ENCODE assay signal across 18 cellular contexts in the genomic region with DNA sequence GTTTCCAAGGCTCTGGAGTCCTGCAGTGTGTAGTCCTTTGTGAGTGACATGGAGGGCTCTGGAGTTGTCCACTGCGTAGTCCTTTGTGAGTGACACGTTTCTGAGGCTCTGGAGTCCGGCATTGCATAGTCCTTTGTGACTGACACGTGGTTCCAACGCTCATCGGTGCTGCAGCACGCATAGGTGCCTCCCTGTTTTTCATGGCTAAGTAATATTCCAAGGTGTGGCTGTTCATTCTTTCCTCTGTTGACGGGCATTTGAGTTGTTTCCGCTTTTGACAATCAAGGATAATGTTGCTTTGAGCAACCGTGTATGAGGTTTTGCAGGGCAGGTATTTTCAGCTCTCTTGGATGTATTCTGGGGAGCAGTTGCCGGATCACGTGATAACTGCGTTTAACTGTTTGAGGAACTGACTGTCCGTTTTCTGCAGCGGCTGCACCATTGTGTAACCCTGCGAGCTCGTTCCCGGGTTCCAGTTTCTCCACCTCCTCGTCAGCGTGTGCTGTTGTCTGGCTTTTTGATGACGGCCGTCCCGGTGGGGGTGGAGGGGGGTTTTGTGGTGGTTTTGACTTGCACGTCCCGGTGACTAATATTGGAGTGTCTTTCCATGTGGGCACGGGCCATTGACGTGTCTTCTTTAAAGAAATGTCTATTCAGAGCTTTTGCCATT. TPM values are rescaled to one million over a fixed set of nuclear protein-coding genes. Genes with fewer than 3 reads are reported as not detected.
DNase-seq lines count a peak whose midpoint lies in the region; ATAC-seq and TF ChIP-seq lines count a peak whose summit lies in the region.
"Had no signal": no experiment of that assay in that cellular context is flagged by ENCODE, and none has a peak within 500 bp of the region (broad histone marks: within the 10 kb centered on the region; RNA-seq: fewer than 3 reads in every experiment).

No MANE protein-coding gene starts in this region.

- no peak overlapping the region for H3K27ac ChIP-seq in right cardiac atrium (ENCODE audit: low read length)
- H3K27ac ChIP-seq in CD4-positive, alpha-beta T cell (ENCODE audit: low read depth, low read length) = no peak overlapping the region
- H3K27ac ChIP-seq: 22Rv1, SJSA1 had no signal

- no peak for TF ChIP-seq CTCF in glutamatergic neuron (IDR thresholded peaks at IDR 0.05; ENCODE audit: partially characterized antibody, unreplicated experiment)
- TF ChIP-seq CTCF in CD4-positive, alpha-beta T cell (IDR thresholded peaks at IDR 0.05) = no peak

- H3K4me3 ChIP-seq in right cardiac atrium (ENCODE audit: low read length) = no peak overlapping the region
- H3K4me3 ChIP-seq: SJSA1 had no signal

- DNase-seq in right cardiac atrium (peak in 2 of 3 donors; percentile 17 to 22), cardiac septum (ENCODE audit: low spot score) (no peak), RPMI7951 (ENCODE audit: low read depth) (peak; percentile 97), glutamatergic neuron (no peak), COLO829 (ENCODE audit: low spot score) (no peak)
- no peak for DNase-seq in CD4-positive, alpha-beta T cell
- no peak for DNase-seq in central memory CD4-positive, alpha-beta T cell
- DNase-seq: H7, KG1, NCI-H1417 treated with DMSO at 0.1 percent for 48 hours, NCI-H2029, NCI-H2171 treated with DMSO at 0.1 percent for 48 hours, NCI-H774, RPMI8226, SW 1271 had no signal

- H3K27me3 ChIP-seq in right cardiac atrium (ENCODE audit: control insufficient read depth, insufficient read depth) = no peaks in the 10 kb centered on the region
- H3K27me3 ChIP-seq in CD4-positive, alpha-beta T cell (ENCODE audit: control insufficient read depth, insufficient read depth, low read length) = no peaks in the 10 kb centered on the region
- H3K27me3 ChIP-seq: SJSA1 had no signal

- intact Hi-C loops in right cardiac atrium (cut with DNase I) (no loop called here), cardiac septum (cut with DNase I) (no loop called here)
- intact Hi-C loops in CD4-positive, alpha-beta T cell (cut with DNase I, micrococcal nuclease) = no loop called here

- ATAC-seq in right cardiac atrium (no peak), HG02970 (IDR thresholded peaks at IDR 0.05; ENCODE audit: low FRiP score, unreplicated experiment) (no peak)
- no peak for ATAC-seq in CD4-positive, alpha-beta T cell (ENCODE audit: poor library complexity)

- POLR2A ChIA-PET in CD4-positive, alpha-beta T cell (lab: Charles Lee) = no interaction called here

- H3K9me3 Mint-ChIP-seq in glutamatergic neuron (ENCODE audit: unreplicated experiment) = peaks cover 20% of the 10 kb centered on the region
- H3K9me3 Mint-ChIP-seq in CD4-positive, alpha-beta T cell = no peaks in the 10 kb centered on the region

- H3K4me3 Mint-ChIP-seq in glutamatergic neuron (ENCODE audit: unreplicated experiment) = no peak overlapping the region
- H3K4me3 Mint-ChIP-seq in CD4-positive, alpha-beta T cell = no peak overlapping the region

- no peaks in the 10 kb centered on the region for H3K9me3 ChIP-seq in right cardiac atrium (ENCODE audit: control insufficient read depth, low read length)
- no peaks in the 10 kb centered on the region for H3K9me3 ChIP-seq in CD4-positive, alpha-beta T cell (ENCODE audit: control insufficient read depth, low read length)

- peaks cover 14% of the 10 kb centered on the region for H3K4me1 Mint-ChIP-seq in glutamatergic neuron (ENCODE audit: low read depth, unreplicated experiment)
- H3K4me1 Mint-ChIP-seq in CD4-positive, alpha-beta T cell (ENCODE audit: low read depth) = no peaks in the 10 kb centered on the region

- WGBS in right cardiac atrium = 94% methylated on average over 27 of the region's 27 CpGs

- peaks cover 7% of the 10 kb centered on the region for H3K36me3 Mint-ChIP-seq in glutamatergic neuron (ENCODE audit: unreplicated experiment)
- H3K36me3 Mint-ChIP-seq in CD4-positive, alpha-beta T cell (ENCODE audit: low read depth) = no peaks in the 10 kb centered on the region

- CTCF ChIA-PET in CD4-positive, alpha-beta T cell (lab: Charles Lee) = no interaction called here

- peaks cover 3% of the 10 kb centered on the region for H3K4me1 ChIP-seq in right cardiac atrium (ENCODE audit: control insufficient read depth, insufficient read depth, low read length)

- peaks cover 31% of the 10 kb centered on the region for H3K27me3 Mint-ChIP-seq in glutamatergic neuron (ENCODE audit: unreplicated experiment)
- H3K27me3 Mint-ChIP-seq in CD4-positive, alpha-beta T cell = no peaks in the 10 kb centered on the region

- H3K27ac Mint-ChIP-seq in glutamatergic neuron (ENCODE audit: unreplicated experiment) = peak overlapping the region; percentile 8
- no peak overlapping the region for H3K27ac Mint-ChIP-seq in CD4-positive, alpha-beta T cell

RNA-seq across cellular contexts. Expression of gene FAM20C, which starts 21.1 kb away (rescaled TPM):
- total RNA-seq in right cardiac atrium (10 to 100 TPM; 25.3 to 46.3 (median 33.9) TPM), cardiac septum (30.2 TPM), glutamatergic neuron (ENCODE audit: unreplicated experiment) (199 TPM)
- 17.6 TPM for polyA plus RNA-seq in right cardiac atrium
- total RNA-seq in RPMI7951 (2014; rRNA removed; shearing (Covaris generic)) = 256 and 312 TPM in 2 replicates
- 1 to 10 TPM; 1.3 to 1.7 TPM for total RNA-seq in CD4-positive, alpha-beta T cell

Comparison
In these comparisons a context has a peak if more than half of its experiments do, and no peak if none do; other contexts are left out.
1. DNase-seq: peak in right cardiac atrium (2 of 3) and RPMI7951 (single experiment); none in cardiac septum (single experiment), glutamatergic neuron (single experiment), CD4-positive, alpha-beta T cell (0 of 10), central memory CD4-positive, alpha-beta T cell (single experiment) and COLO829 (single experiment).
2. RNA of gene FAM20C, which starts 21.1 kb away (total RNA-seq): 256 to 312 TPM in RPMI7951, 199 TPM in glutamatergic neuron (single experiment), 25.3 to 46.3 TPM in right cardiac atrium and 30.2 TPM in cardiac septum (single experiment); 1.3 to 1.7 TPM in CD4-positive, alpha-beta T cell; every median in the first group is over 4 times any median in the second.